Comparison of ENCODE assay signal across 8 cellular contexts in the genomic region with DNA sequence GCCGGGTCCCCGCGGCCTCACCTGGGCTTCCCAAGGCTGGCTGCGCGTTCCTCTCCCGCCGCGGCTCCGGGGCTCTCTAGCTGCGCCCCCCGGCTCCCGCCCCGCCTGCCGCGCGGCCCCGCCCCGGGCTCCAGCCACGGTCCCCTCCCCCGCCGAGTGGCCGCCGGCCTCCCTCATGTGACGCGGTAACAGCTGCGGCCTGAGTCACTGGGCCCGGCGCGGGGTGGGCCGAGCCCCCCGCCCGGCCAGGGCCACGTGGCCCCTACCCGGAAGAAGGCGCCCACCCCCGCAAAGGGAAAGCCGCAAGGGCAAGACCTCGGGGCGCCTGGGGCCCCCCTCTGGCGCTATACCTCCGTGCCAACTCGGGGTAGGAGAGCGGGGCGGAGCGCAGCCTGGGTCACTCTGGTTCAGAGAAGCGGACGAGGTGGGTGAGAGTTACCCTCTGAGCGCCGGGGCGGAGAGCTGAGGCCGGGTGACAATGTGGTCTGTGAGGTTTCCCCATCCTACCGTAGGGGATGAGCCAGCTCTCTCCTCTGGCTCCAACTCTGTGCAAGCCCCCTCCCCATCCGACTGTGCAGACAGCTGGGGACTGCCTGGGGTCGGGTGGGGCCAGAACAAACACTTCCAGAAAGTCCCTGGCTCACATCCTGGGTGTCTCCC. TPM values are rescaled to one million over a fixed set of nuclear protein-coding genes. Genes with fewer than 3 reads are reported as not detected.
DNase-seq lines count a peak whose midpoint lies in the region; ATAC-seq and TF ChIP-seq lines count a peak whose summit lies in the region.

A gene with protein sequence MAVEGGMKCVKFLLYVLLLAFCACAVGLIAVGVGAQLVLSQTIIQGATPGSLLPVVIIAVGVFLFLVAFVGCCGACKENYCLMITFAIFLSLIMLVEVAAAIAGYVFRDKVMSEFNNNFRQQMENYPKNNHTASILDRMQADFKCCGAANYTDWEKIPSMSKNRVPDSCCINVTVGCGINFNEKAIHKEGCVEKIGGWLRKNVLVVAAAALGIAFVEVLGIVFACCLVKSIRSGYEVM (minus strand): TSS at position 78 of the 660 bp plus-strand sequence. CDS start 668 bp downstream, outside the sequence.

- peak within 1 kb of the TSS; percentile 94 for H3K27ac Mint-ChIP-seq in neural crest cell (ENCODE audit: unreplicated experiment)

- no peaks in the 10 kb centered on the region for H3K27me3 Mint-ChIP-seq in neural crest cell (ENCODE audit: low read depth)

- peak within 1 kb of the TSS; percentile 99 for H3K27ac ChIP-seq in RWPE1

- POLR2A ChIA-PET in RWPE1 (lab: Yijun Ruan, JAX; ENCODE audit: low non-redundant PET), result interaction anchor here (0.5 kb wide), 1 partner anchor 332 kb away, joined by 3 read pairs; no protein-coding TSS in a partner anchor

- TF ChIP-seq CTCF in RWPE1 (conservative IDR thresholded peaks at IDR 0.05; ENCODE audit: low read depth), result no peak
- TF ChIP-seq CTCF in foreskin fibroblast (IDR thresholded peaks at IDR 0.05; ENCODE audit: low read depth, low read length), result no peak
- no peak for TF ChIP-seq CTCF in neural crest cell (conservative IDR thresholded peaks at IDR 0.05)
- no peak for TF ChIP-seq CTCF in subcutaneous adipose tissue (IDR thresholded peaks at IDR 0.05; ENCODE audit: low read depth)

- DNase-seq in DMS 273 (lab: John Stamatoyannopoulos, UW; ENCODE audit: unreplicated experiment) (peak; percentile 89), HPDE6-E6E7 (ENCODE audit: extremely low spot score) (peak; percentile 81), RWPE1 (ENCODE audit: low spot score) (peak; percentile 90), foreskin fibroblast (peak; percentile 97 to 98), neural crest cell (ENCODE audit: low read depth, low spot score) (peak; percentile 57)
- DNase-seq in activated gamma-delta T cell treated with anti-CD3 and anti-CD28 coated beads, Interleukin-2, amount 50 U/mL, for 16 hours (ENCODE audit: low read depth), result peak; percentile 66

- peak within 1 kb of the TSS; percentile 83 to 93 for H3K4me3 ChIP-seq in foreskin fibroblast (ENCODE audit: low read depth in 1 of 2, low read length in 2 of 2)

- H3K9me3 Mint-ChIP-seq in neural crest cell, result no peaks in the 10 kb centered on the region

- ATAC-seq in GM19468 (IDR thresholded peaks at IDR 0.05; ENCODE audit: extremely low read depth, unreplicated experiment), result peak; percentile 29

- CTCF ChIA-PET in RWPE1 (lab: Yijun Ruan, JAX), result interaction anchor here (0.5 to 1.3 kb wide), 3 partner anchors 9 to 33 kb away, joined by 3 to 5 read pairs (median 4); a partner anchor contains a TSS

- H3K4me3 Mint-ChIP-seq in neural crest cell, result peak within 1 kb of the TSS; percentile 94

- H3K4me1 Mint-ChIP-seq in neural crest cell, result peaks cover 41% of the 10 kb centered on the region

- H3K36me3 Mint-ChIP-seq in neural crest cell (ENCODE audit: low read depth), result peaks cover 8% of the 10 kb centered on the region

RNA-seq across cellular contexts. Expression of the gene that starts here (rescaled TPM):
- total RNA-seq in neural crest cell (535 and 560 TPM in 2 replicates), subcutaneous adipose tissue (1,000 to 10,000 TPM in 1 of 4 donors, 100 to 1,000 TPM in 3; 727 to 1,052 (median 875) TPM)

Comparison
In these comparisons a context has a peak if more than half of its experiments do, and no peak if none do; other contexts are left out.
1. Peak in every context shown above with its lines: DNase-seq, ATAC-seq, H3K4me3 ChIP-seq and H3K27ac ChIP-seq.